ENCODE assay signal across 9 cellular contexts in the genomic region with DNA sequence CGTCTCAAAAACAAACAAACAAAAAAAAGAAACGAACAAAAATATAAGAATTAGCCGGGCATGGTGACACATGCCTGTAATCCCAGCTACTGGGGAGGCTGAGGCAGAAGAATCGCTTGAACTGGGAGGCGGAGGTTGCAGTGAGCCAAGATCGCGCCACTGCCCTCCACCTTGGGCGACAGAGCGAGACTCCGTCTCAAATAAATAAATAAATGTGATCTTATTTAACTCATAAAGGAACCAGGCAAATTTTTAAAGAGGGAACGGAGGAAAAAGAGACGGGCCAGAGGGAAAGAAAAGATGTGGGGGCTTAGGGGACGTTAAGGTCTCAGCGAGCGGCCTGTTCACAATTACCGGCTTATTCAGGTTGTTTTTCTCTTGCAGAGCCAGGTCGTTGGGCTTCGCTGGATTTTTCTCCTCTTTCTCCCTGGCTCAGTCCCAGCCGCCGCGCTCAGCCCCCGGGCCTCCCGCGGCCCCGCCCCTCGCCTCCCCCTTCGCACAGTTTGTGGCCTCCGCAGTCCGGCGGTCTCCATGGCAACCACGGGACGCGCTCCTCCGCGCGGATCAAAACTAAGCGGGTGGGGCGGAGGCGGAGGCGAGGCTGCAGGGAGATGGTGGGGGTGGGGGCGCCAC. TPM values are rescaled to one million over a fixed set of nuclear protein-coding genes. Genes with fewer than 3 reads are reported as not detected.
DNase-seq lines count a peak whose midpoint lies in the region; ATAC-seq, FAIRE-seq and TF ChIP-seq lines count a peak whose summit lies in the region.
"Had no signal": no experiment of that assay in that cellular context is flagged by ENCODE, and none has a peak within 500 bp of the region (broad histone marks: within the 10 kb centered on the region; RNA-seq: fewer than 3 reads in every experiment).

No MANE protein-coding gene starts in this region.

- H3F3A ChIP-seq in PC-3 (ENCODE audit: low read length, unreplicated experiment) = no peaks in the 10 kb centered on the region

- no TSS peak for BruUV-seq in PC-3 (replicated peaks; lab: Mats Ljungman, UMichigan)
- no TSS peak for BruUV-seq in HepG2 (replicated peaks; lab: Mats Ljungman, UMichigan)

- H3K9me2 ChIP-seq in PC-3 (replicated peaks; ENCODE audit: low read length) = no peaks in the 10 kb centered on the region

- H2AFZ ChIP-seq in PC-3 (ENCODE audit: low read length) = peak overlapping the region; percentile 82
- H2AFZ ChIP-seq in HepG2 (ENCODE audit: low read length) = no peak overlapping the region

- no peak for FAIRE-seq in HepG2 (lab: Jason Lieb, UNC)

- in situ Hi-C loops in HepG2 (cut with HindIII; ENCODE audit: extremely low pct_ligation_motif_present, low pct_unique_long_range_greater_than_20kb) = no loop called here

- H3K27ac ChIP-seq in BLaER1 treated with 17β-estradiol and CSF1 and Interleukin-3, amounts not matched to agents 10 nM and 100 nM = peak overlapping the region in 3 of 11 experiments; percentile 3 to 35 (median 22); a peak in 1 of 22 replicates
- no peak overlapping the region for H3K27ac ChIP-seq in PC-3 (ENCODE audit: low read length)
- H3K27ac ChIP-seq in dorsolateral prefrontal cortex = peak overlapping the region in 52 of 59 donors; percentile 14 to 89 (median 66)
- H3K27ac ChIP-seq in HepG2 (ENCODE audit: extremely low read length, insufficient read depth, low read length) = no peak overlapping the region
- H3K27ac ChIP-seq in subcutaneous abdominal adipose tissue (ENCODE audit: low read depth, low read length) = no peak overlapping the region

- TF ChIP-seq POLR2A in HepG2 (IDR thresholded peaks at IDR 0.05; ENCODE audit: insufficient read depth in 1 of 2, low read depth in 2 of 2, low read length in 2 of 2) = no peak

- H4K20me1 ChIP-seq in BLaER1 treated with 17β-estradiol and CSF1 and Interleukin-3, amounts not matched to agents 10 nM and 100 nM = no peaks in the 10 kb centered on the region; a peak in 1 of 22 replicates
- H4K20me1 ChIP-seq in PC-3 (ENCODE audit: low read length) (no peaks in the 10 kb centered on the region), HepG2 (ENCODE audit: insufficient read depth, low read length) (no peaks in the 10 kb centered on the region)

- intact Hi-C loops in PC-3 (cut with micrococcal nuclease) (no loop called here), dorsolateral prefrontal cortex (cut with DNase I) (no loop called here), HepG2 (cut with micrococcal nuclease; ENCODE audit: unreplicated experiment) (loop anchor here (1.0 kb wide), 1 partner anchor 10 kb away; no protein-coding TSS in a partner anchor)

- H3K9ac ChIP-seq in BLaER1 treated with 17β-estradiol and CSF1 and Interleukin-3, amounts not matched to agents 10 nM and 100 nM = peak overlapping the region in 10 of 11 experiments; percentile 16 to 69 (median 50); a peak in 17 of 22 replicates
- H3K9ac ChIP-seq in PC-3 (ENCODE audit: low read length) (no peak overlapping the region), HepG2 (ENCODE audit: insufficient read depth, low read depth, low read length) (no peak overlapping the region), subcutaneous abdominal adipose tissue (ENCODE audit: low read length in 5 of 5) (no peak overlapping the region)

- H3K4me3 ChIP-seq in BLaER1 treated with 17β-estradiol and CSF1 and Interleukin-3, amounts not matched to agents 10 nM and 100 nM = peak overlapping the region; percentile 27 to 65 (median 47); a peak in 19 of 20 replicates
- H3K4me3 ChIP-seq in PC-3 (ENCODE audit: low read length) (peak overlapping the region; percentile 64), dorsolateral prefrontal cortex (peak overlapping the region; percentile 20 to 72 (median 53)), HepG2 (replicated peaks in 1 of 3; ENCODE audit: insufficient read depth in 1 of 3, low read depth in 2 of 3, low read length in 3 of 3) (peak overlapping the region; percentile 26 to 45 (median 41)), subcutaneous abdominal adipose tissue (ENCODE audit: low read depth in 1 of 5, low read length in 5 of 5) (peak overlapping the region; percentile 28 to 53 (median 33))

- TF ChIP-seq EP300 in HepG2 (IDR thresholded peaks at IDR 0.05; ENCODE audit: low read depth in 2 of 2, low read length in 2 of 2) (no peak), HepG2 (CRISPR knock-in tag; IDR thresholded peaks at IDR 0.05; ENCODE audit: borderline replicate concordance) (no peak)

- TF ChIP-seq CTCF in PC-3 (conservative IDR thresholded peaks at IDR 0.05; ENCODE audit: low read depth, low read length) (no peak), dorsolateral prefrontal cortex (IDR thresholded peaks at IDR 0.05 in 54 of 56, conservative IDR thresholded peaks at IDR 0.05 in 2 of 56; ENCODE audit: low read depth in 1 of 56, partially characterized antibody in 56 of 56) (peak in 3 of 56 donors; percentile 9 to 29 (median 11)), HepG2 (CRISPR knock-in tag; IDR thresholded peaks at IDR 0.05) (0 out of 2 replicates have a peak, but pooled peaks have one; percentile 2)

- peaks cover 21 to 42% (median 25%) of the 10 kb centered on the region in 11 experiments for H3K27me3 ChIP-seq in BLaER1 treated with 17β-estradiol and CSF1 and Interleukin-3, amounts not matched to agents 10 nM and 100 nM
- H3K27me3 ChIP-seq in PC-3 (ENCODE audit: low read length) (no peaks in the 10 kb centered on the region), dorsolateral prefrontal cortex (peaks cover 0 to 11% (median 0%) of the 10 kb centered on the region in 45 donors), HepG2 (ENCODE audit: control insufficient read depth in 1 of 2, insufficient read depth in 2 of 2, low read length in 2 of 2) (0 out of 5 replicates have a peak, but pooled peaks cover 0 to 3% of the 10 kb centered on the region in 2 experiments), subcutaneous abdominal adipose tissue (ENCODE audit: control insufficient read depth in 5 of 5, insufficient read depth in 4 of 5, low read length in 5 of 5) (peaks cover 7 to 47% (median 38%) of the 10 kb centered on the region in 5 donors)

- peak overlapping the region; percentile 80 to 98 (median 91) for H3K4me2 ChIP-seq in BLaER1 treated with 17β-estradiol and CSF1 and Interleukin-3, amounts not matched to agents 10 nM and 100 nM
- H3K4me2 ChIP-seq in PC-3 (ENCODE audit: low read length) (peak overlapping the region; percentile 92), HepG2 (ENCODE audit: low read depth, low read length) (peak overlapping the region; percentile 73)

- no peak for TF ChIP-seq RAD21 in HepG2 (CRISPR knock-in tag; IDR thresholded peaks at IDR 0.05)

- no peaks in the 10 kb centered on the region for H3K36me3 ChIP-seq in BLaER1 treated with 17β-estradiol and CSF1 and Interleukin-3, amounts not matched to agents 10 nM and 100 nM
- H3K36me3 ChIP-seq in PC-3 (ENCODE audit: low read depth, low read length) (no peaks in the 10 kb centered on the region), HepG2 (replicated peaks in 1 of 2; ENCODE audit: control insufficient read depth in 1 of 2, insufficient read depth in 2 of 2, low read length in 2 of 2) (no peaks in the 10 kb centered on the region), subcutaneous abdominal adipose tissue (ENCODE audit: control insufficient read depth in 5 of 5, insufficient read depth in 5 of 5, low read length in 5 of 5) (no peaks in the 10 kb centered on the region)

- POLR2A ChIA-PET in PC-3 (lab: Charles Lee; ENCODE audit: unreplicated experiment) = no interaction called here
- POLR2A ChIA-PET in HepG2 (lab: Yijun Ruan, JAX) = no interaction called here

- WGBS in HepG2 (ENCODE audit: low lambda C conversion rate) = 1% methylated on average over 31 of the region's 41 CpGs

- peaks cover 14 to 55% (median 41%) of the 10 kb centered on the region in 10 experiments for H3K4me1 ChIP-seq in BLaER1 treated with 17β-estradiol and CSF1 and Interleukin-3, amounts not matched to agents 10 nM and 100 nM
- H3K4me1 ChIP-seq in PC-3 (ENCODE audit: insufficient read depth, low read length) = no peaks in the 10 kb centered on the region
- peaks cover 17% of the 10 kb centered on the region for H3K4me1 ChIP-seq in HepG2 (ENCODE audit: insufficient read depth, low read length)
- H3K4me1 ChIP-seq in subcutaneous abdominal adipose tissue (ENCODE audit: control insufficient read depth in 5 of 5, insufficient read depth in 5 of 5, low read length in 5 of 5) = peaks cover 0 to 38% (median 33%) of the 10 kb centered on the region in 5 donors

- H3K79me2 ChIP-seq in PC-3 (ENCODE audit: low read length) (no peaks in the 10 kb centered on the region), HepG2 (ENCODE audit: insufficient read depth, low read length) (no peaks in the 10 kb centered on the region)

- peak; percentile 94 for DNase-seq in HT-29 (ENCODE audit: low spot score)
- DNase-seq in PC-3 = peak; percentile 63
- peak; percentile 49 to 91 (median 82) for DNase-seq in dorsolateral prefrontal cortex
- peak; percentile 59 for DNase-seq in HepG2 (ENCODE audit: low spot score)

- H3K9me3 ChIP-seq in BLaER1 treated with 17β-estradiol and CSF1 and Interleukin-3, amounts not matched to agents 10 nM and 100 nM (replicated peaks in 1 of 11) = peaks cover 0 to 17% (median 6%) of the 10 kb centered on the region in 11 experiments; a peak in 9 of 22 replicates
- no peaks in the 10 kb centered on the region for H3K9me3 ChIP-seq in PC-3 (ENCODE audit: low read length)
- no peaks in the 10 kb centered on the region for H3K9me3 ChIP-seq in HepG2 (ENCODE audit: low read length)
- H3K9me3 ChIP-seq in subcutaneous abdominal adipose tissue (ENCODE audit: control insufficient read depth in 5 of 5, low read length in 5 of 5) = no peaks in the 10 kb centered on the region

- CTCF ChIA-PET in PC-3 (lab: Charles Lee) (interaction anchor here (0.6 kb wide), 1 partner anchor 1089 kb away, joined by 4 read pairs; no protein-coding TSS in a partner anchor), HepG2 (lab: Yijun Ruan, JAX; ENCODE audit: low intra/inter-chr PET ratio, low total read pairs) (interaction anchor here (0.6 kb wide), 1 partner anchor 21 kb away, joined by 3 read pairs; no protein-coding TSS in a partner anchor)

- ATAC-seq in PC-3 (peak; percentile 66), HepG2 (peak; percentile 87), GM18909 (IDR thresholded peaks at IDR 0.05; ENCODE audit: poor library complexity, unreplicated experiment) (no peak)
- ATAC-seq in activated CD4-positive, CD25-positive, alpha-beta regulatory T cell treated with anti-CD3 and anti-CD28 coated beads, Interleukin-2, amount 50 U/mL, for 24 hours = no peak

RNA-seq across cellular contexts. Expression of a gene that starts 2.8 kb away (rescaled TPM):
- total RNA-seq in HT-29 (2014; rRNA removed; shearing (Covaris generic)) = not detected in 2 replicates
- total RNA-seq in PC-3 (2014; rRNA removed) = not detected in 2 replicates
- total RNA-seq in dorsolateral prefrontal cortex = 1 to 10 TPM; 1.2 to 7.4 (median 3.3) TPM
- total RNA-seq in HepG2 (2016; rRNA removed; fragmentation: Illumina TruSeq; extraction: Trizol) = 0.04 TPM in 1 of 2 replicates, not detected in the other
- total RNA-seq in HepG2 (2016; cell fraction: cytosol; rRNA removed; fragmentation: Illumina TruSeq; extraction: Trizol; ENCODE audit: low read depth) = not detected in 2 replicates
- 0.06 TPM in 1 of 2 replicates, not detected in the other for total RNA-seq in HepG2 (2016; cell fraction: insoluble cytoplasmic fraction; rRNA removed; fragmentation: Illumina TruSeq; extraction: Trizol)
- total RNA-seq in HepG2 (2016; cell fraction: membrane; rRNA removed; fragmentation: Illumina TruSeq; extraction: Trizol) = not detected in 2 replicates
- total RNA-seq in HepG2 (2016; cell fraction: nucleus; rRNA removed; fragmentation: Illumina TruSeq; extraction: Trizol) = not detected in 2 replicates
- polyA plus RNA-seq in HepG2 (2011; rRNA removed) = not detected in 2 replicates
- not detected in 2 replicates for polyA plus RNA-seq in HepG2 (2011; cell fraction: cytosol; rRNA removed)
- not detected in 2 replicates for polyA plus RNA-seq in HepG2 (2011; cell fraction: nucleus; rRNA removed)
- polyA plus RNA-seq in HepG2 (2012) = not detected in 2 replicates
- polyA plus RNA-seq in HepG2 (2016; cell fraction: cytosol; fragmentation: Illumina TruSeq; extraction: Trizol; ENCODE audit: low read depth) = not detected in 2 replicates
- not detected in 2 replicates for polyA plus RNA-seq in HepG2 (2016; cell fraction: insoluble cytoplasmic fraction; fragmentation: Illumina TruSeq; extraction: Trizol; ENCODE audit: low read depth)
- not detected in 2 replicates for polyA plus RNA-seq in HepG2 (2016; cell fraction: membrane; fragmentation: Illumina TruSeq; extraction: Trizol; ENCODE audit: low read depth)
- not detected in 2 replicates for polyA plus RNA-seq in HepG2 (2016; cell fraction: nucleus; fragmentation: Illumina TruSeq; extraction: Trizol; ENCODE audit: insufficient read depth, low read depth)
- not detected in 2 replicates for polyA minus RNA-seq in HepG2 (2011; rRNA and poly(A)+ RNA removed; ENCODE audit: low replicate concordance)
- polyA minus RNA-seq in HepG2 (2011; cell fraction: cytosol; rRNA and poly(A)+ RNA removed) = not detected in 2 replicates
- polyA minus RNA-seq in HepG2 (2011; cell fraction: nucleus; rRNA and poly(A)+ RNA removed) = not detected in 2 replicates
- polyA plus RNA-seq: immature natural killer cell had no signal

RNA-seq across cellular contexts. Expression of a gene that starts 12.5 kb away (rescaled TPM):
- total RNA-seq in HT-29 (2014; rRNA removed; shearing (Covaris generic)) = 0.05 TPM in 1 of 2 replicates, not detected in the other
- not detected in 2 replicates for total RNA-seq in PC-3 (2014; rRNA removed)
- total RNA-seq in dorsolateral prefrontal cortex = 10 to 100 TPM; 13.9 to 66.1 (median 39.2) TPM
- total RNA-seq in HepG2 (2016; rRNA removed; fragmentation: Illumina TruSeq; extraction: Trizol) = not detected in 2 replicates
- not detected in 2 replicates for total RNA-seq in HepG2 (2016; cell fraction: cytosol; rRNA removed; fragmentation: Illumina TruSeq; extraction: Trizol; ENCODE audit: low read depth)
- total RNA-seq in HepG2 (2016; cell fraction: insoluble cytoplasmic fraction; rRNA removed; fragmentation: Illumina TruSeq; extraction: Trizol) = not detected in 2 replicates
- not detected in 2 replicates for total RNA-seq in HepG2 (2016; cell fraction: membrane; rRNA removed; fragmentation: Illumina TruSeq; extraction: Trizol)
- not detected in 2 replicates for total RNA-seq in HepG2 (2016; cell fraction: nucleus; rRNA removed; fragmentation: Illumina TruSeq; extraction: Trizol)
- polyA plus RNA-seq in HepG2 (2011; rRNA removed) = not detected in 2 replicates
- polyA plus RNA-seq in HepG2 (2011; cell fraction: cytosol; rRNA removed) = not detected in 2 replicates
- polyA plus RNA-seq in HepG2 (2011; cell fraction: nucleus; rRNA removed) = not detected in 2 replicates
- not detected in 2 replicates for polyA plus RNA-seq in HepG2 (2012)
- polyA plus RNA-seq in HepG2 (2016; cell fraction: cytosol; fragmentation: Illumina TruSeq; extraction: Trizol; ENCODE audit: low read depth) = not detected in 2 replicates
- not detected in 2 replicates for polyA plus RNA-seq in HepG2 (2016; cell fraction: insoluble cytoplasmic fraction; fragmentation: Illumina TruSeq; extraction: Trizol; ENCODE audit: low read depth)
- not detected in 2 replicates for polyA plus RNA-seq in HepG2 (2016; cell fraction: membrane; fragmentation: Illumina TruSeq; extraction: Trizol; ENCODE audit: low read depth)
- not detected in 2 replicates for polyA plus RNA-seq in HepG2 (2016; cell fraction: nucleus; fragmentation: Illumina TruSeq; extraction: Trizol; ENCODE audit: insufficient read depth, low read depth)
- 0.02 TPM in 1 of 2 replicates, not detected in the other for polyA minus RNA-seq in HepG2 (2011; rRNA and poly(A)+ RNA removed; ENCODE audit: low replicate concordance)
- polyA minus RNA-seq in HepG2 (2011; cell fraction: cytosol; rRNA and poly(A)+ RNA removed) = not detected in 2 replicates
- not detected in 2 replicates for polyA minus RNA-seq in HepG2 (2011; cell fraction: nucleus; rRNA and poly(A)+ RNA removed)

RNA-seq across cellular contexts. Expression of a gene that starts 55.2 kb away (rescaled TPM):
- total RNA-seq in HT-29 (2014; rRNA removed; shearing (Covaris generic)) = not detected in 2 replicates
- total RNA-seq in PC-3 (2014; rRNA removed) (not detected in 2 replicates), dorsolateral prefrontal cortex (100 to 1,000 TPM in 105 of 120 experiments, 10 to 100 TPM in 15; 46.6 to 225 (median 143) TPM), HepG2 (2016; rRNA removed; fragmentation: Illumina TruSeq; extraction: Trizol) (0.44 and 0.51 TPM in 2 replicates)
- total RNA-seq in HepG2 (2016; cell fraction: cytosol; rRNA removed; fragmentation: Illumina TruSeq; extraction: Trizol; ENCODE audit: low read depth) = 0.10 TPM in 1 of 2 replicates, not detected in the other
- 0.41 and 0.56 TPM in 2 replicates for total RNA-seq in HepG2 (2016; cell fraction: insoluble cytoplasmic fraction; rRNA removed; fragmentation: Illumina TruSeq; extraction: Trizol)
- total RNA-seq in HepG2 (2016; cell fraction: membrane; rRNA removed; fragmentation: Illumina TruSeq; extraction: Trizol) = 0.28 and 0.52 TPM in 2 replicates
- total RNA-seq in HepG2 (2016; cell fraction: nucleus; rRNA removed; fragmentation: Illumina TruSeq; extraction: Trizol) = 0.13 and 0.31 TPM in 2 replicates
- 0.13 TPM in 2 replicates for polyA plus RNA-seq in HepG2 (2011; rRNA removed)
- 0.11 and 0.21 TPM in 2 replicates for polyA plus RNA-seq in HepG2 (2011; cell fraction: cytosol; rRNA removed)
- 0.09 TPM in 1 of 2 replicates, not detected in the other for polyA plus RNA-seq in HepG2 (2011; cell fraction: nucleus; rRNA removed)
- 0.15 and 0.33 TPM in 2 replicates for polyA plus RNA-seq in HepG2 (2012)
- 0.05 and 0.07 TPM in 2 replicates for polyA plus RNA-seq in HepG2 (2016; cell fraction: cytosol; fragmentation: Illumina TruSeq; extraction: Trizol; ENCODE audit: low read depth)
- 0.50 and 0.56 TPM in 2 replicates for polyA plus RNA-seq in HepG2 (2016; cell fraction: insoluble cytoplasmic fraction; fragmentation: Illumina TruSeq; extraction: Trizol; ENCODE audit: low read depth)
- polyA plus RNA-seq in HepG2 (2016; cell fraction: membrane; fragmentation: Illumina TruSeq; extraction: Trizol; ENCODE audit: low read depth) = 0.05 and 0.08 TPM in 2 replicates
- polyA plus RNA-seq in HepG2 (2016; cell fraction: nucleus; fragmentation: Illumina TruSeq; extraction: Trizol; ENCODE audit: insufficient read depth, low read depth) = 0.18 and 0.40 TPM in 2 replicates
- 0.46 TPM in 1 of 2 replicates, not detected in the other for polyA minus RNA-seq in HepG2 (2011; rRNA and poly(A)+ RNA removed; ENCODE audit: low replicate concordance)
- polyA minus RNA-seq in HepG2 (2011; cell fraction: cytosol; rRNA and poly(A)+ RNA removed) = 0.18 TPM in 1 of 2 replicates, not detected in the other
- polyA minus RNA-seq in HepG2 (2011; cell fraction: nucleus; rRNA and poly(A)+ RNA removed) = not detected in 2 replicates
- polyA plus RNA-seq: immature natural killer cell had no signal

Comparison
In these comparisons a context has a peak if more than half of its experiments do, and no peak if none do; other contexts are left out.
1. H3K27ac ChIP-seq: peak in dorsolateral prefrontal cortex (52 of 59); none in PC-3 (single experiment), HepG2 (single experiment) and subcutaneous abdominal adipose tissue (single experiment).
2. H3K9ac ChIP-seq: peak in BLaER1 treated with 17β-estradiol and CSF1 and Interleukin-3, amounts not matched to agents 10 nM and 100 nM (10 of 11); none in PC-3 (single experiment), HepG2 (single experiment) and subcutaneous abdominal adipose tissue (0 of 5).
3. ATAC-seq: peak in PC-3 (single experiment) and HepG2 (single experiment); none in activated CD4-positive, CD25-positive, alpha-beta regulatory T cell treated with anti-CD3 and anti-CD28 coated beads, Interleukin-2, amount 50 U/mL, for 24 hours (0 of 2) and GM18909 (single experiment).
4. RNA of a gene that starts 12.5 kb away (total RNA-seq): 13.9 to 66.1 TPM in dorsolateral prefrontal cortex; not detected in HepG2, 0.05 TPM in HT-29 and not detected in PC-3; every median in the first group is over 10 times any median in the second.
5. RNA of a gene that starts 55.2 kb away (total RNA-seq): 46.6 to 225 TPM in dorsolateral prefrontal cortex; 0.10 to 0.56 TPM in HepG2, not detected in HT-29 and not detected in PC-3; every median in the first group is over 10 times any median in the second.
6. Peak in every context shown above with its lines, with median percentiles within 50 percentile points of each other: H3K4me2 ChIP-seq, H3K4me3 ChIP-seq and DNase-seq.